1 cellular context compared by ENCODE assay signal in genomic region chr9:94975480-94976452, GRCh38.
TF ChIP-seq lines count a peak whose summit lies in the region.

No MANE protein-coding gene starts in this region.

TF ChIP-seq in HepG2, 621 proteins besides CTCF, POLR2A, EP300 and RAD21 (continued from another document and continues in another):
- TF ChIP-seq GLMP (CRISPR knock-in tag; IDR thresholded peaks at IDR 0.05; ENCODE audit: borderline replicate concordance) = no peak
- TF ChIP-seq ZBTB10 (CRISPR knock-in tag; IDR thresholded peaks at IDR 0.05; ENCODE audit: borderline replicate concordance) = no peak
- no peak for TF ChIP-seq CEBPB (IDR thresholded peaks at IDR 0.05; ENCODE audit: borderline replicate concordance, low read depth, low read length)
- no peak for TF ChIP-seq ZNF615 (CRISPR knock-in tag; IDR thresholded peaks at IDR 0.05; ENCODE audit: borderline replicate concordance)
- TF ChIP-seq AHR (CRISPR knock-in tag; IDR thresholded peaks at IDR 0.05) = no peak
- TF ChIP-seq ZSCAN12 (CRISPR knock-in tag; IDR thresholded peaks at IDR 0.05) = no peak
- no peak for TF ChIP-seq ZNF121 (CRISPR knock-in tag; IDR thresholded peaks at IDR 0.05)
- TF ChIP-seq HDAC1 (CRISPR knock-in tag; IDR thresholded peaks at IDR 0.05) = 0 out of 2 replicates have a peak, but pooled peaks have one; percentile 34
- no peak for TF ChIP-seq ZFP41 (CRISPR knock-in tag; IDR thresholded peaks at IDR 0.05; ENCODE audit: borderline replicate concordance)
- TF ChIP-seq TCF7L2 (IDR thresholded peaks at IDR 0.05; ENCODE audit: low read depth, low read length) = no peak
- no peak for TF ChIP-seq THAP8 (CRISPR knock-in tag; IDR thresholded peaks at IDR 0.05; ENCODE audit: borderline replicate concordance)
- TF ChIP-seq ZNF383 (CRISPR knock-in tag; IDR thresholded peaks at IDR 0.05; ENCODE audit: borderline replicate concordance) = no peak
- TF ChIP-seq ZBTB25 (CRISPR knock-in tag; IDR thresholded peaks at IDR 0.05) = no peak
- TF ChIP-seq ZNF367 (CRISPR knock-in tag; IDR thresholded peaks at IDR 0.05; ENCODE audit: borderline replicate concordance) = no peak
- TF ChIP-seq MED13 (CRISPR knock-in tag; IDR thresholded peaks at IDR 0.05) = no peak
- TF ChIP-seq NR1H2 (CRISPR knock-in tag; IDR thresholded peaks at IDR 0.05; ENCODE audit: borderline replicate concordance, low read depth) = no peak
- no peak for TF ChIP-seq ZNF30 (CRISPR knock-in tag; IDR thresholded peaks at IDR 0.05)
- TF ChIP-seq ZBTB4 (CRISPR knock-in tag; IDR thresholded peaks at IDR 0.05; ENCODE audit: borderline replicate concordance) = 0 out of 2 replicates have a peak, but pooled peaks have one; percentile 20
- TF ChIP-seq ZNF275 (CRISPR knock-in tag; IDR thresholded peaks at IDR 0.05; ENCODE audit: borderline replicate concordance) = no peak
- no peak for TF ChIP-seq HOXA7 (CRISPR knock-in tag; IDR thresholded peaks at IDR 0.05)
- no peak for TF ChIP-seq GMEB2 (CRISPR knock-in tag; IDR thresholded peaks at IDR 0.05; ENCODE audit: low read depth)
- TF ChIP-seq SOX5 (CRISPR knock-in tag; IDR thresholded peaks at IDR 0.05; ENCODE audit: borderline replicate concordance) = no peak
- TF ChIP-seq ZNF724P (CRISPR knock-in tag; IDR thresholded peaks at IDR 0.05; ENCODE audit: borderline replicate concordance) = no peak
- no peak for TF ChIP-seq SSRP1 (CRISPR knock-in tag; IDR thresholded peaks at IDR 0.05)
- TF ChIP-seq TP53 (CRISPR knock-in tag; conservative IDR thresholded peaks at IDR 0.05) = no peak
- no peak for TF ChIP-seq RNF219 (CRISPR knock-in tag; IDR thresholded peaks at IDR 0.05)
- no peak for TF ChIP-seq KDM1A (CRISPR knock-in tag; IDR thresholded peaks at IDR 0.05)
- TF ChIP-seq SIX1 (CRISPR knock-in tag; IDR thresholded peaks at IDR 0.05; ENCODE audit: borderline replicate concordance) = no peak
- no peak for TF ChIP-seq NCOA1 (CRISPR knock-in tag; IDR thresholded peaks at IDR 0.05)
- TF ChIP-seq SIX4 (CRISPR knock-in tag; IDR thresholded peaks at IDR 0.05) = no peak
- peak; percentile 41; the same call in 1 of the 2 replicates for TF ChIP-seq ZFX (CRISPR knock-in tag; IDR thresholded peaks at IDR 0.05; ENCODE audit: low read depth)
- TF ChIP-seq ASH2L (IDR thresholded peaks at IDR 0.05; ENCODE audit: insufficient read length, low read depth, low read length) = no peak
- no peak for TF ChIP-seq ZNF382 (CRISPR knock-in tag; IDR thresholded peaks at IDR 0.05; ENCODE audit: borderline replicate concordance)
- no peak for TF ChIP-seq PTBP1 (IDR thresholded peaks at IDR 0.05; ENCODE audit: low read depth, low read length, poor library complexity, severe bottlenecking)
- no peak for TF ChIP-seq ATRX (CRISPR knock-in tag; IDR thresholded peaks at IDR 0.05; ENCODE audit: borderline replicate concordance)
- no peak for TF ChIP-seq MED8 (CRISPR knock-in tag; IDR thresholded peaks at IDR 0.05; ENCODE audit: insufficient replicate concordance)
- no peak for TF ChIP-seq ZNF512B (CRISPR knock-in tag; IDR thresholded peaks at IDR 0.05; ENCODE audit: borderline replicate concordance)
- no peak for TF ChIP-seq YEATS4 (CRISPR knock-in tag; IDR thresholded peaks at IDR 0.05; ENCODE audit: borderline replicate concordance)
- TF ChIP-seq TOE1 (CRISPR knock-in tag; IDR thresholded peaks at IDR 0.05) = no peak
- peak; percentile 88 for TF ChIP-seq HNF4A (CRISPR knock-in tag; IDR thresholded peaks at IDR 0.05)
- no peak for TF ChIP-seq HNRNPLL (IDR thresholded peaks at IDR 0.05; ENCODE audit: low read depth, low read length, poor library complexity, severe bottlenecking)
